Comparison of ENCODE assay signal across 1 cellular context in the genomic region with DNA sequence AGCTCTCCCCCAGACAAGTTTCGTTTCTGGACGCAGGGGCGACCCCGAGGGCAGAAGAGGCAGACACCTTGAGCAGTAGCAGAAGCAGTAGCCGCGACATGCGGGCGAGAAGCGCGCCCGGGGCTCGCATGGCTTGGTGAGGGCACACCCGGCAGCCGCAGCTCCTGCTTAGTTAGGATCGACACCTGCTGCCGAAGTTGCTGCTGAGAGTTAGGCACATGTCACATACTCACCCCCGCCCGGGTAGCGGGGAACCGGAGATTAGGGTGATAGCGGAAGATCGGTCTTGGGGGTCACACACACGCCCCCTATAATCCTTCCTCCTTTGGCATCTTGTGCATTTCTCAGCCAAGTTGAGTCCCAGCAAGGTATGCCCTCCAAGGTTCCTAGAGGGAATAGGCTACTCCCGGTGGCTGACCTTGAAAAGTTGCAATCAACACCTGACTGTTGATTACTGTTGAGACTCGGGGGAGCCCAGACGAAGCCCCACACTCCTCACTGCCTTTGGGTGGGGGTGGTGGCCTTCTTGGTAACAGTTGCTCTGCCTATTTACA.
A peak's percentile ranks its signal among the peaks of the same experiment; 100 is the strongest.
TF ChIP-seq lines count a peak whose summit lies in the region.

No MANE protein-coding gene starts in this region.

TF ChIP-seq in HEK293, 187 proteins besides CTCF, POLR2A, EP300 and RAD21 (continued from another document):
- TF ChIP-seq HIC1 (tag by site-specific recombination; IDR thresholded peaks at IDR 0.05) (no peak), ZBTB7A (tag by site-specific recombination; IDR thresholded peaks at IDR 0.05; ENCODE audit: low read depth) (no peak), ZBTB26 (tag by site-specific recombination; optimal IDR thresholded peaks at IDR 0.05) (peak; percentile 52), ZNF335 (tag by site-specific recombination; conservative IDR thresholded peaks at IDR 0.05) (peak; percentile 68), ZNF23 (tag by site-specific recombination; IDR thresholded peaks at IDR 0.05; ENCODE audit: borderline replicate concordance) (no peak), IKZF3 (tag by site-specific recombination; IDR thresholded peaks at IDR 0.05) (no peak), FEZF1 (tag by site-specific recombination; IDR thresholded peaks at IDR 0.05) (no peak), ZBTB48 (tag by site-specific recombination; IDR thresholded peaks at IDR 0.05) (no peak), ZNF19 (tag by site-specific recombination; IDR thresholded peaks at IDR 0.05; ENCODE audit: low read depth) (no peak), ZNF155 (tag by site-specific recombination; IDR thresholded peaks at IDR 0.05) (no peak), ZNF660 (tag by site-specific recombination; IDR thresholded peaks at IDR 0.05) (no peak), ZEB2 (tag by site-specific recombination; IDR thresholded peaks at IDR 0.05) (no peak), ZNF626 (tag by site-specific recombination; IDR thresholded peaks at IDR 0.05) (no peak), OSR2 (tag by site-specific recombination; IDR thresholded peaks at IDR 0.05) (peak; percentile 87), ZBTB20 (tag by site-specific recombination; IDR thresholded peaks at IDR 0.05) (peak; percentile 1; the same call in 1 of the 2 replicates), ZNF354C (tag by site-specific recombination; IDR thresholded peaks at IDR 0.05; ENCODE audit: borderline replicate concordance, low read depth) (no peak), ZFP41 (tag by site-specific recombination; IDR thresholded peaks at IDR 0.05; ENCODE audit: borderline replicate concordance) (no peak), ZNF302 (tag by site-specific recombination; IDR thresholded peaks at IDR 0.05; ENCODE audit: low read depth) (no peak)
- TF ChIP-seq, protein P1, sequence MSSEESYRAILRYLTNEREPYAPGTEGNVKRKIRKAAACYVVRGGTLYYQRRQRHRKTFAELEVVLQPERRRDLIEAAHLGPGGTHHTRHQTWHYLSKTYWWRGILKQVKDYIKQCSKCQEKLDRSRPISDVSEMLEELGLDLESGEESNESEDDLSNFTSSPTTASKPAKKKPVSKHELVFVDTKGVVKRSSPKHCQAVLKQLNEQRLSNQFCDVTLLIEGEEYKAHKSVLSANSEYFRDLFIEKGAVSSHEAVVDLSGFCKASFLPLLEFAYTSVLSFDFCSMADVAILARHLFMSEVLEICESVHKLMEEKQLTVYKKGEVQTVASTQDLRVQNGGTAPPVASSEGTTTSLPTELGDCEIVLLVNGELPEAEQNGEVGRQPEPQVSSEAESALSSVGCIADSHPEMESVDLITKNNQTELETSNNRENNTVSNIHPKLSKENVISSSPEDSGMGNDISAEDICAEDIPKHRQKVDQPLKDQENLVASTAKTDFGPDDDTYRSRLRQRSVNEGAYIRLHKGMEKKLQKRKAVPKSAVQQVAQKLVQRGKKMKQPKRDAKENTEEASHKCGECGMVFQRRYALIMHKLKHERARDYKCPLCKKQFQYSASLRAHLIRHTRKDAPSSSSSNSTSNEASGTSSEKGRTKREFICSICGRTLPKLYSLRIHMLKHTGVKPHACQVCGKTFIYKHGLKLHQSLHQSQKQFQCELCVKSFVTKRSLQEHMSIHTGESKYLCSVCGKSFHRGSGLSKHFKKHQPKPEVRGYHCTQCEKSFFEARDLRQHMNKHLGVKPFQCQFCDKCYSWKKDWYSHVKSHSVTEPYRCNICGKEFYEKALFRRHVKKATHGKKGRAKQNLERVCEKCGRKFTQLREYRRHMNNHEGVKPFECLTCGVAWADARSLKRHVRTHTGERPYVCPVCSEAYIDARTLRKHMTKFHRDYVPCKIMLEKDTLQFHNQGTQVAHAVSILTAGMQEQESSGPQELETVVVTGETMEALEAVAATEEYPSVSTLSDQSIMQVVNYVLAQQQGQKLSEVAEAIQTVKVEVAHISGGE (tag by site-specific recombination; conservative IDR thresholded peaks at IDR 0.05; ENCODE audit: low read depth): no peak; the same call in 1 of the 2 replicates
- TF ChIP-seq, protein P2, sequence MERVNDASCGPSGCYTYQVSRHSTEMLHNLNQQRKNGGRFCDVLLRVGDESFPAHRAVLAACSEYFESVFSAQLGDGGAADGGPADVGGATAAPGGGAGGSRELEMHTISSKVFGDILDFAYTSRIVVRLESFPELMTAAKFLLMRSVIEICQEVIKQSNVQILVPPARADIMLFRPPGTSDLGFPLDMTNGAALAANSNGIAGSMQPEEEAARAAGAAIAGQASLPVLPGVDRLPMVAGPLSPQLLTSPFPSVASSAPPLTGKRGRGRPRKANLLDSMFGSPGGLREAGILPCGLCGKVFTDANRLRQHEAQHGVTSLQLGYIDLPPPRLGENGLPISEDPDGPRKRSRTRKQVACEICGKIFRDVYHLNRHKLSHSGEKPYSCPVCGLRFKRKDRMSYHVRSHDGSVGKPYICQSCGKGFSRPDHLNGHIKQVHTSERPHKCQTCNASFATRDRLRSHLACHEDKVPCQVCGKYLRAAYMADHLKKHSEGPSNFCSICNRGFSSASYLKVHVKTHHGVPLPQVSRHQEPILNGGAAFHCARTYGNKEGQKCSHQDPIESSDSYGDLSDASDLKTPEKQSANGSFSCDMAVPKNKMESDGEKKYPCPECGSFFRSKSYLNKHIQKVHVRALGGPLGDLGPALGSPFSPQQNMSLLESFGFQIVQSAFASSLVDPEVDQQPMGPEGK (tag by site-specific recombination; IDR thresholded peaks at IDR 0.05): no peak
TF ChIP-seq in HEK293: peak in this region for 9.
